In genomic region chr4:5465529-5465928, GRCh38 we compare ENCODE assay signal across 28 cellular contexts.
"Had no signal": no experiment of that assay in that cellular context is flagged by ENCODE, and none has a peak within 500 bp of the region (broad histone marks: within the 10 kb centered on the region; RNA-seq: fewer than 3 reads in every experiment).

No MANE protein-coding gene starts in this region.

- DNase-seq: naive B cell; naive thymus-derived CD8-positive, alpha-beta T cell; nephron progenitor cell; nucleus accumbens; psoas muscle; right cardiac atrium; right lobe of liver; sigmoid colon; small intestine; stimulated activated CD4-positive, alpha-beta T cell treated with anti-CD3 and anti-CD28 coated beads, Interleukin-12 subunit alpha, Interleukin-12 subunit beta, amount 100 ng/mL, for 4 hours; stimulated activated CD4-positive, alpha-beta T cell treated with anti-CD3 and anti-CD28 coated beads, Interleukin-1b, Interleukin-23, amount 100 ng/mL, for 48 hours; stimulated activated CD4-positive, alpha-beta T cell treated with anti-CD3 and anti-CD28 coated beads, Interleukin-4, amount 100 ng/mL, for 1 hour; stimulated activated CD4-positive, alpha-beta T cell treated with anti-CD3 and anti-CD28 coated beads, Interleukin-4, amount 100 ng/mL, for 4 hours; stimulated activated CD8-positive, alpha-beta memory T cell treated with anti-CD3 and anti-CD28 coated beads, Interleukin-4, amount 100 ng/mL, for 48 hours; stimulated activated naive CD4-positive, alpha-beta T cell; stimulated activated naive CD8-positive, alpha-beta T cell treated with anti-CD3 and anti-CD28 coated beads, Interleukin-15, amount 100 ng/mL, for 72 hours; stimulated activated naive CD8-positive, alpha-beta T cell treated with anti-CD3 and anti-CD28 coated beads, Interleukin-15, Interleukin-2, amounts not matched to agents 100 U/mL and 50 U/mL, for 24 hours; thyroid gland; trophoblast cell; upper lobe of left lung had no signal

- H3K79me2 ChIP-seq: parathyroid adenoma had no signal

- H3K4me3 ChIP-seq: psoas muscle, right lobe of liver, sigmoid colon, thoracic aorta, thyroid gland, tibial nerve, upper lobe of left lung, vagina had no signal

- H3K36me3 ChIP-seq: neutrophil, right lobe of liver, sigmoid colon, thoracic aorta, thyroid gland, upper lobe of left lung, vagina had no signal

- H3K9me3 ChIP-seq: neutrophil, psoas muscle, right lobe of liver, sigmoid colon, thoracic aorta, thyroid gland, tibial nerve, upper lobe of left lung, vagina had no signal

- FAIRE-seq: small intestine, urothelium cell line had no signal

- H3K27me3 ChIP-seq: neutrophil, right lobe of liver, sigmoid colon, thyroid gland, tibial nerve, upper lobe of left lung, vagina had no signal

- H3K27ac ChIP-seq: neutrophil, parathyroid adenoma, psoas muscle, right lobe of liver, sigmoid colon, thoracic aorta, thyroid gland, tibial nerve, upper lobe of left lung, vagina had no signal

- ATAC-seq: naive thymus-derived CD8-positive, alpha-beta T cell; natural killer cell treated with Interleukin-12 subunit alpha and Interleukin-12 subunit beta and Interleukin-15 and Interleukin-18, amount 100 ng/mL, for 72 hours; psoas muscle; right cardiac atrium; right lobe of liver; stimulated activated memory B cell treated with anti-CD40 and anti-IgM and Interleukin-4, amounts not matched to agents 10 μg/mL and 1 μg/mL and 100 μg/mL, for 72 hours; stimulated activated naive CD8-positive, alpha-beta T cell treated with anti-CD3 and anti-CD28 coated beads, Interleukin-15, amount 100 ng/mL, for 72 hours; stimulated activated naive CD8-positive, alpha-beta T cell treated with anti-CD3 and anti-CD28 coated beads, Interleukin-15, Interleukin-2, amounts not matched to agents 100 U/mL and 50 U/mL, for 24 hours had no signal

- H2AFZ ChIP-seq: parathyroid adenoma had no signal

- H3K4me1 ChIP-seq: parathyroid adenoma, psoas muscle, right lobe of liver, sigmoid colon, thyroid gland, tibial nerve, upper lobe of left lung, vagina had no signal
